Comparison of ENCODE assay signal across 8 cellular contexts in genomic region chr12:123633379-123634141, GRCh38. TPM values are rescaled to one million over a fixed set of nuclear protein-coding genes. Genes with fewer than 3 reads are reported as not detected.
DNase-seq lines count a peak whose midpoint lies in the region; ATAC-seq and TF ChIP-seq lines count a peak whose summit lies in the region.

Gene EIF2B1, minus strand, starts transcription at chr12:123633686. Its CDS starts 129 bp downstream, at chr12:123633557.
Gene GTF2H3, plus strand, starts transcription at chr12:123633829. Its CDS starts 31 bp downstream, at chr12:123633860.

- TF ChIP-seq CTCF in left lung (IDR thresholded peaks at IDR 0.05): no peak

- peak within 1 kb of the TSS; percentile 72 to 94 for H3K4me3 ChIP-seq in left lung

- no peaks in the 10 kb centered on the region for H3K9me3 ChIP-seq in left lung

- H3K36me3 Mint-ChIP-seq in dendritic cell treated with granulocyte-macrophage colony-stimulating factor and Interleukin-4, amounts not matched to agents 40 ng/mL and 50 ng/mL, for 4 days (ENCODE audit: low read depth): peaks cover 55% of the 10 kb centered on the region

- H3K9me3 Mint-ChIP-seq in dendritic cell treated with granulocyte-macrophage colony-stimulating factor and Interleukin-4, amounts not matched to agents 40 ng/mL and 50 ng/mL, for 4 days: no peaks in the 10 kb centered on the region

- H3K27ac ChIP-seq in left lung: peak within 1 kb of the TSS; percentile 40 to 87

- H3K4me3 Mint-ChIP-seq in dendritic cell treated with granulocyte-macrophage colony-stimulating factor and Interleukin-4, amounts not matched to agents 40 ng/mL and 50 ng/mL, for 4 days: peak within 1 kb of the TSS; percentile 96

- H3K27ac Mint-ChIP-seq in dendritic cell treated with granulocyte-macrophage colony-stimulating factor and Interleukin-4, amounts not matched to agents 40 ng/mL and 50 ng/mL, for 4 days: peak within 1 kb of the TSS; percentile 98

- peaks cover 4 to 36% of the 10 kb centered on the region in 2 donors for H3K36me3 ChIP-seq in left lung

- H3K4me1 Mint-ChIP-seq in dendritic cell treated with granulocyte-macrophage colony-stimulating factor and Interleukin-4, amounts not matched to agents 40 ng/mL and 50 ng/mL, for 4 days (ENCODE audit: low read depth): peaks cover 20% of the 10 kb centered on the region

- no peaks in the 10 kb centered on the region for H3K27me3 Mint-ChIP-seq in dendritic cell treated with granulocyte-macrophage colony-stimulating factor and Interleukin-4, amounts not matched to agents 40 ng/mL and 50 ng/mL, for 4 days

- intact Hi-C loops in dendritic cell treated with granulocyte-macrophage colony-stimulating factor and Interleukin-4, amounts not matched to agents 40 ng/mL and 50 ng/mL, for 4 days (cut with micrococcal nuclease): loop anchor here (1.0 kb wide), 1 partner anchor 32 kb away; no protein-coding TSS in a partner anchor
- intact Hi-C loops in left lung (cut with DNase I): no loop called here

- ATAC-seq in GM19372 (IDR thresholded peaks at IDR 0.05; ENCODE audit: low read depth, unreplicated experiment): peak; percentile 98
- ATAC-seq in HG03558 (IDR thresholded peaks at IDR 0.05; ENCODE audit: extremely low read depth, unreplicated experiment): peak; percentile 88
- peak; percentile 99 for ATAC-seq in left lung

- no peaks in the 10 kb centered on the region for H3K27me3 ChIP-seq in left lung

- peak; percentile 62 to 98 (median 95) for DNase-seq in C1 segment of cervical spinal cord (lab: John Stamatoyannopoulos, UW)
- DNase-seq in NCI-H748 treated with DMSO at 0.1 percent for 48 hours (lab: John Stamatoyannopoulos, UW): peak; percentile 90
- peak; percentile 94 to 96 for DNase-seq in activated CD4-positive, alpha-beta T cell treated with anti-CD3 and anti-CD28 coated beads, Interleukin-2, amount 50 U/mL, for 24 hours (ENCODE audit: low read depth in 1 of 2, low spot score in 1 of 2)
- DNase-seq in left lung: peak; percentile 96 to 97
- DNase-seq in stimulated activated CD4-positive, alpha-beta T cell treated with anti-CD3 and anti-CD28 coated beads, Interleukin-2, amount 100 ng/mL, for 48 hours: peak; percentile 92 to 94

- peaks cover 8 to 24% of the 10 kb centered on the region in 2 donors for H3K4me1 ChIP-seq in left lung

RNA-seq across cellular contexts. Expression of gene EIF2B1, which starts in this region (rescaled TPM):
- total RNA-seq in left lung: 10 to 100 TPM; 40.7 to 42.7 TPM

RNA-seq across cellular contexts. Expression of gene GTF2H3, which starts in this region (rescaled TPM):
- total RNA-seq in left lung: 10 to 100 TPM; 27.2 to 29.6 TPM

Comparison
In these comparisons a context has a peak if more than half of its experiments do, and no peak if none do; other contexts are left out.
1. Peak in every context shown above with its lines: DNase-seq, ATAC-seq, H3K4me3 ChIP-seq and H3K27ac ChIP-seq.